ENCODE assay signal across 13 cellular contexts in genomic region chr16:83992624-83993023, GRCh38. TPM values are rescaled to one million over a fixed set of nuclear protein-coding genes. Genes with fewer than 3 reads are reported as not detected.
DNase-seq lines count a peak whose midpoint lies in the region; ATAC-seq and TF ChIP-seq lines count a peak whose summit lies in the region.
"Had no signal": no experiment of that assay in that cellular context is flagged by ENCODE, and none has a peak within 500 bp of the region (broad histone marks: within the 10 kb centered on the region; RNA-seq: fewer than 3 reads in every experiment).

No MANE protein-coding gene starts in this region.

- H3K4me1 ChIP-seq in fibroblast of lung (ENCODE audit: control insufficient read depth, extremely low read depth, insufficient read depth, low read length), result peaks cover 2% of the 10 kb centered on the region
- peaks cover 3% of the 10 kb centered on the region for H3K4me1 ChIP-seq in hepatocyte (ENCODE audit: insufficient read depth)
- H3K4me1 ChIP-seq: Peyer's patch had no signal

- H3K4me3 ChIP-seq in BJ (ENCODE audit: low read depth, low read length), result no peak overlapping the region
- no peak overlapping the region for H3K4me3 ChIP-seq in fibroblast of lung (replicated peaks in 1 of 4; ENCODE audit: control extremely low read depth in 1 of 4, insufficient read depth in 1 of 4, low read depth in 3 of 4, low read length in 4 of 4)
- no peak overlapping the region for H3K4me3 ChIP-seq in hepatocyte
- H3K4me3 ChIP-seq: Peyer's patch had no signal

- H4K20me1 ChIP-seq in fibroblast of lung (ENCODE audit: control insufficient read depth, extremely low read depth, insufficient read depth, low read length) (no peaks in the 10 kb centered on the region), hepatocyte (ENCODE audit: insufficient read depth, poor library complexity, severe bottlenecking) (no peaks in the 10 kb centered on the region)

- POLR2A ChIA-PET in BJ (lab: Charles Lee), result interaction anchor here (0.6 kb wide), 1 partner anchor 575 kb away, joined by 3 read pairs; no protein-coding TSS in a partner anchor

- H3K79me2 ChIP-seq in fibroblast of lung (ENCODE audit: control insufficient read depth, insufficient read depth, low read length) (no peaks in the 10 kb centered on the region), hepatocyte (no peaks in the 10 kb centered on the region)

- intact Hi-C loops in left colon (cut with DNase I, micrococcal nuclease), result no loop called here

- H3K4me2 ChIP-seq in fibroblast of lung (ENCODE audit: extremely low read depth, insufficient read depth, low read length), result no peak overlapping the region
- H3K4me2 ChIP-seq in hepatocyte, result no peak overlapping the region

- peak; percentile 4 for DNase-seq in BJ (ENCODE audit: low read depth)
- peak; percentile 59 for DNase-seq in NCI-H226
- peak; percentile 69 to 81 for DNase-seq in fibroblast of lung (ENCODE audit: low read depth in 2 of 2)
- DNase-seq in hepatocyte (ENCODE audit: low spot score), result no peak
- DNase-seq in left colon, result no peak
- no peak for DNase-seq in mesothelial cell of epicardium (ENCODE audit: low spot score in 2 of 2, unreplicated experiment in 2 of 2)
- DNase-seq: activated CD4-positive, CD25-positive, alpha-beta regulatory T cell treated with anti-CD3 and anti-CD28 coated beads, Interleukin-2, amount 50 U/mL, for 72 hours; activated naive CD4-positive, alpha-beta T cell treated with anti-CD3 and anti-CD28 coated beads for 36 hours; naive thymus-derived CD4-positive, alpha-beta T cell; Peyer's patch had no signal

- no peaks in the 10 kb centered on the region for H3K9me3 ChIP-seq in fibroblast of lung (ENCODE audit: control insufficient read depth, insufficient read depth, low read depth, low read length)
- no peaks in the 10 kb centered on the region for H3K9me3 ChIP-seq in hepatocyte (ENCODE audit: low read depth)

- H3K4me3 Mint-ChIP-seq in nephron (no peak overlapping the region), mesothelial cell of epicardium (no peak overlapping the region)
- H3K4me3 Mint-ChIP-seq: activated naive CD4-positive, alpha-beta T cell treated with anti-CD3 and anti-CD28 coated beads for 36 hours; naive thymus-derived CD4-positive, alpha-beta T cell had no signal

- H3K27me3 ChIP-seq in BJ (ENCODE audit: control insufficient read depth, insufficient read depth, low read length), result peaks cover 11% of the 10 kb centered on the region
- H3K27me3 ChIP-seq in fibroblast of lung (ENCODE audit: control insufficient read depth, insufficient read depth, low read length), result peaks cover 7% of the 10 kb centered on the region
- peaks cover 11% of the 10 kb centered on the region for H3K27me3 ChIP-seq in hepatocyte
- H3K27me3 ChIP-seq: Peyer's patch had no signal

- 89% methylated on average over 6 of the region's 6 CpGs for WGBS in hepatocyte (ENCODE audit: low lambda C conversion rate, missing lambda C conversion rate)

- H3K9ac ChIP-seq in fibroblast of lung (ENCODE audit: insufficient read depth, low read length), result no peak overlapping the region

- CTCF ChIA-PET in BJ (lab: Yijun Ruan, JAX), result interaction anchor here (1.5 kb wide), 1 partner anchor 9 kb away, joined by 3 read pairs; no protein-coding TSS in a partner anchor

- H3K27ac Mint-ChIP-seq in nephron, result peak overlapping the region; percentile 73 to 91 (median 76)
- H3K27ac Mint-ChIP-seq in mesothelial cell of epicardium, result no peak overlapping the region
- H3K27ac Mint-ChIP-seq: activated naive CD4-positive, alpha-beta T cell treated with anti-CD3 and anti-CD28 coated beads for 36 hours; naive thymus-derived CD4-positive, alpha-beta T cell had no signal

- H3K9me3 Mint-ChIP-seq in nephron (no peaks in the 10 kb centered on the region), mesothelial cell of epicardium (no peaks in the 10 kb centered on the region)

- TF ChIP-seq CTCF in BJ (IDR thresholded peaks at IDR 0.05; ENCODE audit: insufficient read depth, low read depth, low read length) (no peak), fibroblast of lung (conservative IDR thresholded peaks at IDR 0.05 in 1 of 2, IDR thresholded peaks at IDR 0.05 in 1 of 2; ENCODE audit: low read depth in 1 of 2, low read length in 2 of 2) (no peak), nephron (IDR thresholded peaks at IDR 0.05; ENCODE audit: unreplicated experiment in 3 of 3) (no peak), hepatocyte (IDR thresholded peaks at IDR 0.05; ENCODE audit: poor library complexity) (no peak), mesothelial cell of epicardium (IDR thresholded peaks at IDR 0.05; ENCODE audit: unreplicated experiment) (no peak)

- H3K36me3 Mint-ChIP-seq in nephron (ENCODE audit: low read depth) (no peaks in the 10 kb centered on the region), mesothelial cell of epicardium (no peaks in the 10 kb centered on the region)
- H3K36me3 Mint-ChIP-seq: naive thymus-derived CD4-positive, alpha-beta T cell had no signal

- H3K36me3 ChIP-seq in BJ (ENCODE audit: control insufficient read depth, insufficient read depth, low read length), result no peaks in the 10 kb centered on the region
- no peaks in the 10 kb centered on the region for H3K36me3 ChIP-seq in fibroblast of lung (ENCODE audit: control insufficient read depth, insufficient read depth, low read length)
- H3K36me3 ChIP-seq in hepatocyte (replicated peaks; ENCODE audit: insufficient read depth, low read depth), result no peaks in the 10 kb centered on the region
- H3K36me3 ChIP-seq: Peyer's patch had no signal

- H3K27ac ChIP-seq in fibroblast of lung (ENCODE audit: insufficient read depth, low read length) (no peak overlapping the region), hepatocyte (no peak overlapping the region)
- H3K27ac ChIP-seq: Peyer's patch had no signal

- peaks cover 35% of the 10 kb centered on the region for H3K4me1 Mint-ChIP-seq in nephron
- peaks cover 31% of the 10 kb centered on the region for H3K4me1 Mint-ChIP-seq in mesothelial cell of epicardium

- ATAC-seq in left colon (no peak), GM18517 (IDR thresholded peaks at IDR 0.05; ENCODE audit: unreplicated experiment) (no peak)
- ATAC-seq: naive thymus-derived CD4-positive, alpha-beta T cell had no signal

- H2AFZ ChIP-seq in fibroblast of lung (ENCODE audit: low read length) (no peak overlapping the region), hepatocyte (no peak overlapping the region)

- H3K27me3 Mint-ChIP-seq in nephron (ENCODE audit: low read depth) (peaks cover 19% of the 10 kb centered on the region), mesothelial cell of epicardium (ENCODE audit: low read depth) (peaks cover 23% of the 10 kb centered on the region)

- H3K9me2 ChIP-seq in hepatocyte (replicated peaks; ENCODE audit: insufficient read depth), result no peaks in the 10 kb centered on the region

RNA-seq across cellular contexts. Expression of gene NECAB2, which starts 24.6 kb away (rescaled TPM):
- polyA plus RNA-seq in BJ (2011; rRNA removed), result 0.06 and 0.15 TPM in 2 replicates
- 0.33 TPM in 1 of 2 replicates, not detected in the other for polyA minus RNA-seq in BJ (2011; rRNA and poly(A)+ RNA removed)
- total RNA-seq in fibroblast of lung, result under 0.01 and 0.17 TPM in 2 replicates
- 0.03 and 0.41 TPM in 2 replicates for polyA plus RNA-seq in fibroblast of lung
- 0.44 and 0.60 TPM in 2 replicates for polyA plus RNA-seq in fibroblast of lung (2012)
- not detected in 2 replicates for polyA minus RNA-seq in fibroblast of lung (ENCODE audit: low replicate concordance)
- total RNA-seq in hepatocyte, result not detected in 2 replicates
- polyA plus RNA-seq in hepatocyte, result 0.45 and 1.1 TPM in 2 replicates
- 1 to 10 TPM in 1 of 2 donors, under 1 TPM in 1; 0.24 to 1.0 TPM for total RNA-seq in left colon
- total RNA-seq in mesothelial cell of epicardium, result 1.2 to 1.8 TPM (median 1.5 TPM) in 3 replicates
- total RNA-seq: activated naive CD4-positive, alpha-beta T cell treated with anti-CD3 and anti-CD28 coated beads for 36 hours; naive thymus-derived CD4-positive, alpha-beta T cell had no signal
- polyA plus RNA-seq: naive thymus-derived CD4-positive, alpha-beta T cell had no signal

RNA-seq across cellular contexts. Expression of gene OSGIN1, which starts 39.6 kb away (rescaled TPM):
- polyA plus RNA-seq in BJ (2011; rRNA removed), result 2.0 and 5.1 TPM in 2 replicates
- polyA minus RNA-seq in BJ (2011; rRNA and poly(A)+ RNA removed), result 1.4 and 2.6 TPM in 2 replicates
- total RNA-seq in fibroblast of lung, result 3.6 and 6.6 TPM in 2 replicates
- polyA plus RNA-seq in fibroblast of lung, result 2.1 and 5.5 TPM in 2 replicates
- 6.1 and 9.8 TPM in 2 replicates for polyA plus RNA-seq in fibroblast of lung (2012)
- polyA minus RNA-seq in fibroblast of lung (ENCODE audit: low replicate concordance), result 7.8 and 8.5 TPM in 2 replicates
- 1.9 and 3.3 TPM in 2 replicates for total RNA-seq in hepatocyte
- polyA plus RNA-seq in hepatocyte, result 6.0 and 10.0 TPM in 2 replicates
- 10 to 100 TPM; 14.5 to 14.7 TPM for total RNA-seq in left colon
- 2.2 to 2.5 TPM (median 2.3 TPM) in 3 replicates for total RNA-seq in mesothelial cell of epicardium
- total RNA-seq: frontal cortex had no signal

RNA-seq across cellular contexts. Expression of gene SLC38A8, which starts 50.0 kb away (rescaled TPM):
- polyA plus RNA-seq in BJ (2011; rRNA removed) (not detected in 2 replicates), fibroblast of lung (not detected in 2 replicates), hepatocyte (not detected in 2 replicates)
- polyA minus RNA-seq in BJ (2011; rRNA and poly(A)+ RNA removed), result not detected in 2 replicates
- total RNA-seq in fibroblast of lung (not detected in 2 replicates), hepatocyte (not detected in 2 replicates), left colon (not detected), mesothelial cell of epicardium (not detected in 3 replicates)
- polyA plus RNA-seq in fibroblast of lung (2012), result not detected in 2 replicates
- not detected in 2 replicates for polyA minus RNA-seq in fibroblast of lung (ENCODE audit: low replicate concordance)
- total RNA-seq: activated naive CD4-positive, alpha-beta T cell treated with anti-CD3 and anti-CD28 coated beads for 36 hours; frontal cortex; naive thymus-derived CD4-positive, alpha-beta T cell; Peyer's patch had no signal
- polyA plus RNA-seq: naive thymus-derived CD4-positive, alpha-beta T cell had no signal

Comparison
In these comparisons a context has a peak if more than half of its experiments do, and no peak if none do; other contexts are left out.
1. DNase-seq: peak in BJ (single experiment), NCI-H226 (single experiment) and fibroblast of lung (2 of 2); none in hepatocyte (single experiment), left colon (0 of 2) and mesothelial cell of epicardium (0 of 2).